Comparison of ENCODE assay signal across 26 cellular contexts in the genomic region with DNA sequence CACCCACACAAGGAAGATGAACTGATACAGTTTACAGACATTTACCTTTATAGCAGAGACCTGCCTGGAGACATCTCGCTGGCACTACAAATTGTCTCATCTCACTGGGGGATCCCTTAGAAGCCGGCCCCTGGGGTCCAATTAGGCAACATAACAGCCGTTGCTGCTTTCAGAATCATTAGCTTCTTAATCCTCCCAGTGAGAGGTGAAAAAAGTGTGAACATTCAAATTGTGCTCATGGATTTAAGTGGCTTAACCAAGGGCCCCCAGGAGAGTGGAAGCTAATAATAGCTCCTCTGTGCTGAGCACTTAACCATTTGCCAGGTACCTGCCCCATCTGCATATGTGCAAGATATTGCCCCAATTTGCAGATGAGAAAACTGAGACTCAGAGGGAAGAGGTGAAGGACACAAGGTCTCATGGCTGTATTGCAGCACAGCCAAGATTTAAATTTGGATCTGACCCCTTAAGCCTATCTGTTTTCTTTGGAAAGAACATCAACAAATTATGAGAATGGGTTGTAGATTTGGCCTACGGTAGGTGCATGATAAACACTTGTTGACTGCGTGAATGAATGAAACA.
A peak's percentile ranks its signal among the peaks of the same experiment; 100 is the strongest.
DNase-seq lines count a peak whose midpoint lies in the region; ATAC-seq, FAIRE-seq and TF ChIP-seq lines count a peak whose summit lies in the region.
"Had no signal": no experiment of that assay in that cellular context is flagged by ENCODE, and none has a peak within 500 bp of the region (broad histone marks: within the 10 kb centered on the region; RNA-seq: fewer than 3 reads in every experiment).

No MANE protein-coding gene starts in this region.

- FAIRE-seq in D721Med (lab: Jason Lieb, UNC) = peak; percentile 46

- in situ Hi-C loops in ACHN (cut with HindIII; ENCODE audit: low pct_ligation_motif_present, low pct_unique_long_range_greater_than_20kb, low sequenced_read_pairs) = no loop called here

- WGBS in endodermal cell (ENCODE audit: insufficient coverage in 1 of 2, insufficient read length in 1 of 2), 2 experiments = 30 to 42% methylated on average over 4 to 5 of the region's 5 CpGs

- H3K4me3 Mint-ChIP-seq in endodermal cell = no peak overlapping the region
- H3K4me3 Mint-ChIP-seq: activated naive CD8-positive, alpha-beta T cell treated with anti-CD3 and anti-CD28 coated beads for 36 hours; activated T-helper 1 cell treated with anti-CD3 and anti-CD28 coated beads, Interleukin-12 subunit alpha, Interleukin-12 subunit beta, Interleukin-2, Interleukin-4 antibody, amounts not matched to agents 30 ng/mL and 10 ng/mL and 1 ng/mL, durations not matched to agents 14 hours and 24 hours and 36 hours; mesothelial cell of epicardium; neural crest cell; stimulated activated effector memory CD8-positive, alpha-beta T cell treated with anti-CD3 and anti-CD28 coated beads, Interleukin-12 subunit alpha, Interleukin-12 subunit beta, amount 100 ng/mL, for 72 hours had no signal

- no peak overlapping the region for H3K27ac Mint-ChIP-seq in endodermal cell
- H3K27ac Mint-ChIP-seq: activated naive CD8-positive, alpha-beta T cell treated with anti-CD3 and anti-CD28 coated beads for 36 hours; activated T-helper 1 cell treated with anti-CD3 and anti-CD28 coated beads, Interleukin-12 subunit alpha, Interleukin-12 subunit beta, Interleukin-2, Interleukin-4 antibody, amounts not matched to agents 30 ng/mL and 10 ng/mL and 1 ng/mL, durations not matched to agents 14 hours and 24 hours and 36 hours; CD4-positive, CD25-positive, alpha-beta regulatory T cell; mesothelial cell of epicardium; stimulated activated effector memory CD8-positive, alpha-beta T cell treated with anti-CD3 and anti-CD28 coated beads, Interleukin-12 subunit alpha, Interleukin-12 subunit beta, amount 100 ng/mL, for 72 hours had no signal

- CTCF ChIA-PET in HEK293 (lab: Yijun Ruan, JAX) = interaction anchor here (0.6 kb wide), 1 partner anchor 190 kb away, joined by 4 read pairs; no protein-coding TSS in a partner anchor

- no peaks in the 10 kb centered on the region for H3K9me3 ChIP-seq in HEK293 (ENCODE audit: control insufficient read depth, insufficient read depth, low read depth, low read length)
- no peaks in the 10 kb centered on the region for H3K9me3 ChIP-seq in endodermal cell (ENCODE audit: control insufficient read depth, low read length)
- H3K9me3 ChIP-seq: HAP-1, left lung, testis had no signal

- peak; percentile 50 for DNase-seq in D721Med (ENCODE audit: insufficient read length, low spot score)
- peak; percentile 98 for DNase-seq in NCI-H2171 treated with DMSO at 0.1 percent for 48 hours (lab: John Stamatoyannopoulos, UW)
- DNase-seq in endodermal cell = peak; percentile 87
- no peak for DNase-seq in ACHN
- DNase-seq in superior temporal gyrus (ENCODE audit: extremely low spot score) = no peak
- DNase-seq in NCI-H226 = no peak
- DNase-seq: activated CD4-positive, alpha-beta T cell treated with anti-CD3 and anti-CD28 coated beads for 1 hour; activated naive CD8-positive, alpha-beta T cell treated with anti-CD3 and anti-CD28 coated beads for 36 hours; CD4-positive, CD25-positive, alpha-beta regulatory T cell; cerebellar nuclear complex; DMS153; foreskin fibroblast; GF-D8; left lung; NCI-H1930; stimulated activated CD4-positive, alpha-beta T cell treated with anti-CD3 and anti-CD28 coated beads, Interleukin-1b, Interleukin-23, amount 100 ng/mL, for 48 hours; testis had no signal

- POLR2A ChIA-PET in HEK293 (lab: Yijun Ruan, JAX) = no interaction called here

- peaks cover 19% of the 10 kb centered on the region for H3K27me3 Mint-ChIP-seq in endodermal cell (ENCODE audit: insufficient read depth)

- H3K36me3 Mint-ChIP-seq in endodermal cell (ENCODE audit: low read depth) = peaks cover 22% of the 10 kb centered on the region
- H3K36me3 Mint-ChIP-seq: activated naive CD8-positive, alpha-beta T cell treated with anti-CD3 and anti-CD28 coated beads for 36 hours; CD4-positive, CD25-positive, alpha-beta regulatory T cell; mesothelial cell of epicardium; stimulated activated effector memory CD8-positive, alpha-beta T cell treated with anti-CD3 and anti-CD28 coated beads, Interleukin-12 subunit alpha, Interleukin-12 subunit beta, amount 100 ng/mL, for 72 hours had no signal

- ATAC-seq in HG03175 (IDR thresholded peaks at IDR 0.05; ENCODE audit: unreplicated experiment) = no peak
- ATAC-seq: left lung; Right ventricle myocardium inferior; stimulated activated effector memory CD8-positive, alpha-beta T cell treated with anti-CD3 and anti-CD28 coated beads, Interleukin-12 subunit alpha, Interleukin-12 subunit beta, amount 100 ng/mL, for 72 hours had no signal

- H3K4me3 ChIP-seq in HEK293 (ENCODE audit: low read depth, low read length) (no peak overlapping the region), endodermal cell (ENCODE audit: low read length) (no peak overlapping the region)
- H3K4me3 ChIP-seq: HAP-1, hepatocyte, left lung, testis had no signal

- H3K4me1 ChIP-seq in HEK293 (ENCODE audit: control insufficient read depth, insufficient read depth, low read length) = no peaks in the 10 kb centered on the region
- H3K4me1 ChIP-seq in endodermal cell (ENCODE audit: control insufficient read depth, insufficient read depth, low read length) = peaks cover 30% of the 10 kb centered on the region
- H3K4me1 ChIP-seq: HAP-1, left lung, testis had no signal

- H3K9ac ChIP-seq in endodermal cell (ENCODE audit: extremely low read depth, low read length, poor library complexity, severe bottlenecking) = no peak overlapping the region

- no peaks in the 10 kb centered on the region for H3K27me3 ChIP-seq in endodermal cell (ENCODE audit: control insufficient read depth, insufficient read depth, low read length, poor library complexity, severe bottlenecking)
- H3K27me3 ChIP-seq: hepatocyte, testis had no signal

- H3K27ac ChIP-seq in HEK293 (ENCODE audit: extremely low read depth, low read depth, low read length) (no peak overlapping the region), endodermal cell (ENCODE audit: low read depth, low read length) (no peak overlapping the region)
- H3K27ac ChIP-seq: hepatocyte, left lung, testis had no signal

- H3K36me3 ChIP-seq in HEK293 (ENCODE audit: control insufficient read depth in 2 of 2, insufficient read depth in 1 of 2, low read length in 2 of 2) (peaks cover 0 to 7% of the 10 kb centered on the region in 2 experiments; a peak in 1 of 3 replicates), endodermal cell (ENCODE audit: control insufficient read depth, insufficient read depth, low read length) (peaks cover 31% of the 10 kb centered on the region)
- H3K36me3 ChIP-seq: HAP-1, left lung had no signal

- peaks cover 2% of the 10 kb centered on the region for H3K9me3 Mint-ChIP-seq in endodermal cell
- H3K9me3 Mint-ChIP-seq: activated T-helper 1 cell treated with anti-CD3 and anti-CD28 coated beads, Interleukin-12 subunit alpha, Interleukin-12 subunit beta, Interleukin-2, Interleukin-4 antibody, amounts not matched to agents 30 ng/mL and 10 ng/mL and 1 ng/mL, durations not matched to agents 14 hours and 24 hours and 36 hours; mesothelial cell of epicardium; neural crest cell; stimulated activated effector memory CD8-positive, alpha-beta T cell treated with anti-CD3 and anti-CD28 coated beads, Interleukin-12 subunit alpha, Interleukin-12 subunit beta, amount 100 ng/mL, for 72 hours had no signal

- peaks cover 70% of the 10 kb centered on the region for H3K4me1 Mint-ChIP-seq in endodermal cell

- TF ChIP-seq CTCF in D721Med (IDR thresholded peaks at IDR 0.05; ENCODE audit: insufficient read depth, missing control alignments) (no peak), HEK293 (tag by site-specific recombination; IDR thresholded peaks at IDR 0.05) (no peak), endodermal cell (conservative IDR thresholded peaks at IDR 0.05) (no peak)

TF ChIP-seq in HEK293, 187 proteins besides CTCF, POLR2A, EP300 and RAD21 (continues in another document):
- TF ChIP-seq ZFHX2 (tag by site-specific recombination; conservative IDR thresholded peaks at IDR 0.05) (no peak), MZF1 (tag by site-specific recombination; IDR thresholded peaks at IDR 0.05; ENCODE audit: borderline replicate concordance) (no peak), ZNF121 (tag by site-specific recombination; IDR thresholded peaks at IDR 0.05) (no peak), ZNF292 (tag by site-specific recombination; IDR thresholded peaks at IDR 0.05; ENCODE audit: borderline replicate concordance, low read depth) (no peak), HOXD13 (CRISPR knock-in tag; IDR thresholded peaks at IDR 0.05; ENCODE audit: borderline replicate concordance) (no peak), SCRT2 (tag by site-specific recombination; IDR thresholded peaks at IDR 0.05) (peak; percentile 51), ZNF544 (tag by site-specific recombination; IDR thresholded peaks at IDR 0.05) (no peak)
- TF ChIP-seq, protein P1, sequence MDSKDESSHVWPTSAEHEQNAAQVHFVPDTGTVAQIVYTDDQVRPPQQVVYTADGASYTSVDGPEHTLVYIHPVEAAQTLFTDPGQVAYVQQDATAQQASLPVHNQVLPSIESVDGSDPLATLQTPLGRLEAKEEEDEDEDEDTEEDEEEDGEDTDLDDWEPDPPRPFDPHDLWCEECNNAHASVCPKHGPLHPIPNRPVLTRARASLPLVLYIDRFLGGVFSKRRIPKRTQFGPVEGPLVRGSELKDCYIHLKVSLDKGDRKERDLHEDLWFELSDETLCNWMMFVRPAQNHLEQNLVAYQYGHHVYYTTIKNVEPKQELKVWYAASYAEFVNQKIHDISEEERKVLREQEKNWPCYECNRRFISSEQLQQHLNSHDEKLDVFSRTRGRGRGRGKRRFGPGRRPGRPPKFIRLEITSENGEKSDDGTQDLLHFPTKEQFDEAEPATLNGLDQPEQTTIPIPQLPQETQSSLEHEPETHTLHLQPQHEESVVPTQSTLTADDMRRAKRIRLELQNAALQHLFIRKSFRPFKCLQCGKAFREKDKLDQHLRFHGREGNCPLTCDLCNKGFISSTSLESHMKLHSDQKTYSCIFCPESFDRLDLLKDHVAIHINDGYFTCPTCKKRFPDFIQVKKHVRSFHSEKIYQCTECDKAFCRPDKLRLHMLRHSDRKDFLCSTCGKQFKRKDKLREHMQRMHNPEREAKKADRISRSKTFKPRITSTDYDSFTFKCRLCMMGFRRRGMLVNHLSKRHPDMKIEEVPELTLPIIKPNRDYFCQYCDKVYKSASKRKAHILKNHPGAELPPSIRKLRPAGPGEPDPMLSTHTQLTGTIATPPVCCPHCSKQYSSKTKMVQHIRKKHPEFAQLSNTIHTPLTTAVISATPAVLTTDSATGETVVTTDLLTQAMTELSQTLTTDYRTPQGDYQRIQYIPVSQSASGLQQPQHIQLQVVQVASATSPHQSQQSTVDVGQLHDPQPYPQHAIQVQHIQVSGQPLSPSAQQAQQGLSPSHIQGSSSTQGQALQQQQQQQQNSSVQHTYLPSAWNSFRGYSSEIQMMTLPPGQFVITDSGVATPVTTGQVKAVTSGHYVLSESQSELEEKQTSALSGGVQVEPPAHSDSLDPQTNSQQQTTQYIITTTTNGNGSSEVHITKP (tag by site-specific recombination; IDR thresholded peaks at IDR 0.05) = no peak
- TF ChIP-seq, protein P2, sequence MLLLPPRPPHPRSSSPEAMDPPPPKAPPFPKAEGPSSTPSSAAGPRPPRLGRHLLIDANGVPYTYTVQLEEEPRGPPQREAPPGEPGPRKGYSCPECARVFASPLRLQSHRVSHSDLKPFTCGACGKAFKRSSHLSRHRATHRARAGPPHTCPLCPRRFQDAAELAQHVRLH (tag by site-specific recombination; IDR thresholded peaks at IDR 0.05) = no peak

Comparison
In these comparisons a context has a peak if more than half of its experiments do, and no peak if none do; other contexts are left out.
1. DNase-seq: peak in D721Med (single experiment), NCI-H2171 treated with DMSO at 0.1 percent for 48 hours (single experiment) and endodermal cell (single experiment); none in ACHN (single experiment), superior temporal gyrus (single experiment) and NCI-H226 (single experiment).